Comparison of ENCODE assay signal across 26 cellular contexts in the genomic region with DNA sequence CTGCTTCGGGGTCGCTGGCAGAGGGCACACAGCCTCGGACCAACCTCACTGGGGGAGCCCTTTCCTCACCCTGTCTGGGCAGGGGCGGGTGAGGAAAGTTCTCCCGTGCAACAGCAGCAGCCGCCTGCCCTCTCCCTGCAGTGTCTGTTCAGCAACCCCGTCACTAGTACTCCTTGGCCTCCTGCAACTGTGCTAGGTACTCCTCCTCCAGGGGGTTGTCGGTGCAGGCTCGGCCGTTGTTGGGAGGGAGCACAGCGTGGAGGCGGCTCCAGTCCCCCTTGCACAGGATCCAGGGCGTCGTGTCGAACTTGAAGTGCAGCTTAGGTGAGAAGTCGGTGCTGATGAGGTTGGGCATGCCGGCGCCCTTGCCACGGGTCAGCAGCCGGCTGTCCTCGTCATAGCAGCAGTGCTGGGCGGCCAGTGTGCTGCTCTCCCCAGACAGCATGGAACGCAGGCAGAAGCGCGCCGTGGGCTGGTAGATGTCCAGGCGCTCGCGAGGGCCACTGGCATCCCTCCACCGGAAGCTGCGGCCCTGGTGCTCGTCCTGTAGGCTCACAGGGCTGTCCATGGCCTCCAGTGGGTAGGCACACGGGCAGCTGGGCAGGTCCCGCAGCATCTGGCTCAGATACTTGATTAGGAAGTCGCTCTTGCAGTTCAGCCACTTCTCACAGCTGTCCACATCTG. TPM values are rescaled to one million over a fixed set of nuclear protein-coding genes. Genes with fewer than 3 reads are reported as not detected.
DNase-seq lines count a peak whose midpoint lies in the region; ATAC-seq, FAIRE-seq and TF ChIP-seq lines count a peak whose summit lies in the region.
"Had no signal": no experiment of that assay in that cellular context is flagged by ENCODE, and none has a peak within 500 bp of the region (broad histone marks: within the 10 kb centered on the region; RNA-seq: fewer than 3 reads in every experiment).

No MANE protein-coding gene starts in this region.

- in situ Hi-C loops in K562 (cut with MboI), result no loop called here

- H3K9ac ChIP-seq in K562 (ENCODE audit: insufficient read depth in 1 of 2, low read depth in 2 of 2, low read length in 2 of 2), result no peak overlapping the region
- H3K9ac ChIP-seq in neuronal stem cell (ENCODE audit: low read depth, low read length, poor library complexity), result peak overlapping the region; percentile 44

- no peaks in the 10 kb centered on the region for H4K20me1 ChIP-seq in K562 (replicated peaks; ENCODE audit: control insufficient read depth, insufficient read depth, low read length)

- CTCF ChIA-PET in K562 (lab: Yijun Ruan, JAX; ENCODE audit: low intra/inter-chr PET ratio), result no interaction called here

- no peak for DNase-seq in left ventricle myocardium superior
- DNase-seq in left cardiac atrium, result no peak
- peak; percentile 62 for DNase-seq in H7
- DNase-seq in K562 (ENCODE audit: extremely low read depth in 1 of 4, low spot score in 3 of 4), result no peak
- DNase-seq in neuronal stem cell (ENCODE audit: low spot score), result no peak
- DNase-seq in HuH-7.5 (ENCODE audit: low spot score), result no peak
- DNase-seq in occipital lobe (lab: John Stamatoyannopoulos, UW), result no peak
- DNase-seq: 8988T, ACHN, DMS53, KG1, MG63, NCI-H1105 treated with DMSO at 0.1 percent for 48 hours, NCI-H146, NCI-H1930, NCI-H2107, NCI-H524, NCI-H748 treated with DMSO at 0.1 percent for 48 hours, SJCRH30 had no signal

- ATAC-seq in left ventricle myocardium superior (peak; percentile 28), left cardiac atrium (no peak), K562 (peak; percentile 66), HG02798 (IDR thresholded peaks at IDR 0.05; ENCODE audit: poor library complexity, unreplicated experiment) (no peak)
- ATAC-seq: SK-N-SH treated with all-trans-retinoic acid at 6 μM for 48 hours had no signal

- no peak overlapping the region for H3K4me3 ChIP-seq in H7 (ENCODE audit: insufficient read depth, low read depth, low read length)
- H3K4me3 ChIP-seq in K562, result no peak overlapping the region
- H3K4me3 ChIP-seq in neuronal stem cell (ENCODE audit: low read length in 2 of 2), result no peak overlapping the region
- H3K4me3 ChIP-seq: MG63, SJCRH30 had no signal

- intact Hi-C loops in left ventricle myocardium superior (cut with micrococcal nuclease), result no loop called here
- intact Hi-C loops in left cardiac atrium (cut with DNase I), result no loop called here
- intact Hi-C loops in K562 (cut with micrococcal nuclease), result no loop called here

- H3K36me3 ChIP-seq in H7 (replicated peaks; ENCODE audit: control insufficient read depth, insufficient read depth, low read length) (no peaks in the 10 kb centered on the region), K562 (ENCODE audit: control insufficient read depth, insufficient read depth, low read length) (no peaks in the 10 kb centered on the region), neuronal stem cell (replicated peaks in 1 of 2; ENCODE audit: control insufficient read depth in 2 of 2, insufficient read depth in 2 of 2, low read length in 2 of 2) (no peaks in the 10 kb centered on the region)
- H3K36me3 ChIP-seq: MG63, SJCRH30 had no signal

- H3K9me3 ChIP-seq in K562 (replicated peaks; ENCODE audit: control insufficient read depth, insufficient read depth, low read depth, low read length), result no peaks in the 10 kb centered on the region
- no peaks in the 10 kb centered on the region for H3K9me3 ChIP-seq in neuronal stem cell (replicated peaks in 1 of 2; ENCODE audit: control insufficient read depth in 2 of 2, insufficient read depth in 1 of 2, low read depth in 1 of 2, low read length in 2 of 2)
- H3K9me3 ChIP-seq: MG63, SJCRH30 had no signal

- no peak overlapping the region for H2BK120ac ChIP-seq in neuronal stem cell (ENCODE audit: low read depth, low read length)

- H2BK12ac ChIP-seq in neuronal stem cell (ENCODE audit: low read length), result peak overlapping the region; percentile 73

- no peak for TF ChIP-seq EP300 in K562 (IDR thresholded peaks at IDR 0.05; ENCODE audit: low read length)

- no peak overlapping the region for H3K27ac ChIP-seq in K562 (ENCODE audit: extremely low read depth, low read depth, low read length)
- H3K27ac ChIP-seq in neuronal stem cell (replicated peaks; ENCODE audit: low read length), result no peak overlapping the region
- H3K27ac ChIP-seq: SJCRH30 had no signal

- H2AK5ac ChIP-seq in neuronal stem cell (ENCODE audit: low read depth, low read length), result peak overlapping the region; percentile 37

- H3K27me3 ChIP-seq in H7 (ENCODE audit: control insufficient read depth, insufficient read depth, low read length), result no peaks in the 10 kb centered on the region
- peaks cover 8 to 43% of the 10 kb centered on the region in 2 experiments; a peak in 4 of 5 replicates for H3K27me3 ChIP-seq in K562 (ENCODE audit: control insufficient read depth in 2 of 2, insufficient read depth in 2 of 2, low read length in 2 of 2)
- peaks cover 0 to 37% (median 0%) of the 10 kb centered on the region in 3 experiments for H3K27me3 ChIP-seq in neuronal stem cell (ENCODE audit: control insufficient read depth in 3 of 3, insufficient read depth in 3 of 3, low read depth in 1 of 3, low read length in 3 of 3)
- H3K27me3 ChIP-seq: MG63 had no signal

- no peak for TF ChIP-seq CTCF in K562 (IDR thresholded peaks at IDR 0.05 in 2 of 3, conservative IDR thresholded peaks at IDR 0.05 in 1 of 3; ENCODE audit: insufficient read depth in 2 of 3, low read depth in 1 of 3, low read length in 3 of 3)

- WGBS in K562 (ENCODE audit: insufficient coverage, low coverage, missing lambda C conversion rate), result 14% methylated on average over 30 of the region's 35 CpGs
- WGBS in neuronal stem cell (ENCODE audit: extremely low coverage in 2 of 2, insufficient read length in 2 of 2, insufficient replicate concordance in 1 of 2), 2 donors, result no CpG with 5 or more reads among the region's 35 CpGs

- no peak for TF ChIP-seq RAD21 in K562 (CRISPR knock-in tag; conservative IDR thresholded peaks at IDR 0.05 in 1 of 2, IDR thresholded peaks at IDR 0.05 in 1 of 2)

- H3K4me2 ChIP-seq in K562 (ENCODE audit: insufficient read depth, low read length) (no peak overlapping the region), neuronal stem cell (ENCODE audit: insufficient read depth, low read length, poor library complexity, severe bottlenecking) (no peak overlapping the region)

- H3K23ac ChIP-seq in neuronal stem cell (ENCODE audit: low read depth, low read length, poor library complexity), result peak overlapping the region; percentile 93

- BruUV-seq in K562 (replicated peaks; lab: Mats Ljungman, UMichigan), result no TSS peak

- H3K4ac ChIP-seq in neuronal stem cell (ENCODE audit: low read length), result peak overlapping the region; percentile 66

- H2BK15ac ChIP-seq in neuronal stem cell (ENCODE audit: low read length), result peak overlapping the region; percentile 58

- H3K9me1 ChIP-seq in K562 (ENCODE audit: control insufficient read depth, insufficient read depth, low read length), result no peaks in the 10 kb centered on the region

- H2AFZ ChIP-seq in K562 (ENCODE audit: low read depth, low read length), result no peak overlapping the region
- no peak overlapping the region for H2AFZ ChIP-seq in neuronal stem cell (ENCODE audit: low read length)

- TF ChIP-seq POLR2A in K562 (conservative IDR thresholded peaks at IDR 0.05), result no peak

- no peak for FAIRE-seq in K562 (lab: Jason Lieb, UNC)
- FAIRE-seq: H1 had no signal

- no peak overlapping the region for H4K8ac ChIP-seq in neuronal stem cell (ENCODE audit: low read depth, low read length)

- H3K18ac ChIP-seq in neuronal stem cell (ENCODE audit: low read length), result peak overlapping the region; percentile 27

- peaks cover 0 to 8% of the 10 kb centered on the region in 2 experiments; a peak in 2 of 5 replicates for H3K4me1 ChIP-seq in K562 (replicated peaks in 1 of 2; ENCODE audit: control insufficient read depth in 2 of 2, insufficient read depth in 2 of 2, low read length in 2 of 2)
- H3K4me1 ChIP-seq in neuronal stem cell (ENCODE audit: control insufficient read depth in 2 of 2, insufficient read depth in 1 of 2, low read depth in 1 of 2, low read length in 2 of 2), result peaks cover 0 to 4% of the 10 kb centered on the region in 2 donors
- H3K4me1 ChIP-seq: SJCRH30 had no signal

- no peaks in the 10 kb centered on the region for H3K79me1 ChIP-seq in neuronal stem cell (ENCODE audit: low read depth, low read length)

- POLR2A ChIA-PET in K562 (lab: Yijun Ruan, JAX), result interaction anchor here (1.6 to 2.0 kb wide), 2 partner anchors 9 to 17 kb away, joined by 6 to 7 read pairs; a partner anchor contains a TSS

- H3K14ac ChIP-seq in neuronal stem cell (ENCODE audit: low read length), result peak overlapping the region; percentile 82

- H3K79me2 ChIP-seq in K562 (ENCODE audit: control insufficient read depth, insufficient read depth, low read length), result no peaks in the 10 kb centered on the region

- H2BK5ac ChIP-seq in neuronal stem cell (ENCODE audit: low read length), result peak overlapping the region; percentile 5

- no peak overlapping the region for H4K91ac ChIP-seq in neuronal stem cell (ENCODE audit: low read depth, low read length, poor library complexity)

RNA-seq across cellular contexts. Expression of a gene that starts 17.7 kb away (rescaled TPM):
- 231 TPM for total RNA-seq in left ventricle myocardium superior
- 100 to 1,000 TPM; 109 to 173 TPM for total RNA-seq in left cardiac atrium
- total RNA-seq in H7 (2014; rRNA removed; shearing (Covaris generic)), result 140 and 149 TPM in 2 replicates
- 54.8 and 74.6 TPM in 2 replicates for total RNA-seq in K562 (2011; cell fraction: chromatin; rRNA removed; ENCODE audit: low replicate concordance)
- total RNA-seq in K562 (2011; cell fraction: nucleolus; rRNA removed), result 43.2 and 44.5 TPM in 2 replicates
- 51.8 and 61.0 TPM in 2 replicates for total RNA-seq in K562 (2011; cell fraction: nucleoplasm; rRNA removed)
- 144 and 157 TPM in 2 replicates for total RNA-seq in K562 (2014; rRNA removed)
- 184 and 201 TPM in 2 replicates for total RNA-seq in K562 (2014; rRNA removed; fragmentation: Illumina TruSeq; extraction: Trizol)
- total RNA-seq in K562 (2015; rRNA removed; fragmentation: Illumina TruSeq; extraction: Trizol), result 193 and 197 TPM in 2 replicates
- total RNA-seq in K562 (2021), result 168 and 175 TPM in 2 replicates
- 137 and 208 TPM in 2 replicates for polyA plus RNA-seq in K562 (2011; rRNA removed)
- 162 and 171 TPM in 2 replicates for polyA plus RNA-seq in K562 (2011; cell fraction: cytosol; rRNA removed)
- 49.9 and 55.0 TPM in 2 replicates for polyA plus RNA-seq in K562 (2011; cell fraction: nucleus; rRNA removed)
- polyA plus RNA-seq in K562 (2012), result 62.9 and 128 TPM in 2 replicates
- 282 and 317 TPM in 2 replicates for polyA plus RNA-seq in K562 (2014; fragmentation: Illumina TruSeq; extraction: Trizol)
- polyA plus RNA-seq in K562 (2014; fragmentation: Nextera tagmentation; extraction: Ambion mirVana), result 10 to 100 TPM; 41.4 to 75.1 TPM
- 202 and 232 TPM in 2 replicates for polyA plus RNA-seq in K562 (2014; rRNA removed)
- 227 and 265 TPM in 2 replicates for polyA minus RNA-seq in K562 (2011; rRNA and poly(A)+ RNA removed)
- polyA minus RNA-seq in K562 (2011; cell fraction: cytosol; rRNA and poly(A)+ RNA removed), result 77.3 and 97.7 TPM in 2 replicates
- 15.5 and 36.1 TPM in 2 replicates for polyA minus RNA-seq in K562 (2011; cell fraction: nucleus; rRNA and poly(A)+ RNA removed)
- 74.9 TPM for polyA plus RNA-seq in neuronal stem cell (2013, experiment 1 of 2)
- polyA plus RNA-seq in neuronal stem cell (2013, experiment 2 of 2), result 74.9 TPM
- 79.1 TPM for total RNA-seq in occipital lobe

RNA-seq across cellular contexts. Expression of a gene that starts 18.2 kb away (rescaled TPM):
- 12.6 TPM for total RNA-seq in left ventricle myocardium superior
- total RNA-seq in left cardiac atrium, result 10 to 100 TPM in 1 of 2 donors, 1 to 10 TPM in 1; 9.1 to 11.7 TPM
- 25.4 and 30.5 TPM in 2 replicates for total RNA-seq in H7 (2014; rRNA removed; shearing (Covaris generic))
- total RNA-seq in K562 (2011; cell fraction: chromatin; rRNA removed; ENCODE audit: low replicate concordance), result 22.8 and 28.7 TPM in 2 replicates
- 16.3 and 18.5 TPM in 2 replicates for total RNA-seq in K562 (2011; cell fraction: nucleolus; rRNA removed)
- total RNA-seq in K562 (2011; cell fraction: nucleoplasm; rRNA removed), result 18.0 and 19.5 TPM in 2 replicates
- 7.9 and 8.1 TPM in 2 replicates for total RNA-seq in K562 (2014; rRNA removed)
- total RNA-seq in K562 (2014; rRNA removed; fragmentation: Illumina TruSeq; extraction: Trizol), result 10.0 and 12.3 TPM in 2 replicates
- total RNA-seq in K562 (2015; rRNA removed; fragmentation: Illumina TruSeq; extraction: Trizol), result 9.4 and 9.9 TPM in 2 replicates
- 8.6 and 9.2 TPM in 2 replicates for total RNA-seq in K562 (2021)
- polyA plus RNA-seq in K562 (2011; rRNA removed), result 23.8 and 25.6 TPM in 2 replicates
- 11.4 and 19.1 TPM in 2 replicates for polyA plus RNA-seq in K562 (2011; cell fraction: cytosol; rRNA removed)
- 22.9 and 27.2 TPM in 2 replicates for polyA plus RNA-seq in K562 (2011; cell fraction: nucleus; rRNA removed)
- 7.8 and 14.1 TPM in 2 replicates for polyA plus RNA-seq in K562 (2012)
- 13.1 and 15.1 TPM in 2 replicates for polyA plus RNA-seq in K562 (2014; fragmentation: Illumina TruSeq; extraction: Trizol)
- 10 to 100 TPM in 1 of 2 experiments, 1 to 10 TPM in 1; 5.7 to 10.5 TPM for polyA plus RNA-seq in K562 (2014; fragmentation: Nextera tagmentation; extraction: Ambion mirVana)
- 7.0 and 9.4 TPM in 2 replicates for polyA plus RNA-seq in K562 (2014; rRNA removed)
- polyA minus RNA-seq in K562 (2011; rRNA and poly(A)+ RNA removed), result 25.9 and 26.4 TPM in 2 replicates
- polyA minus RNA-seq in K562 (2011; cell fraction: cytosol; rRNA and poly(A)+ RNA removed), result 9.1 and 12.3 TPM in 2 replicates
- 12.8 and 21.5 TPM in 2 replicates for polyA minus RNA-seq in K562 (2011; cell fraction: nucleus; rRNA and poly(A)+ RNA removed)
- polyA plus RNA-seq in neuronal stem cell (2013, experiment 1 of 2), result 20.4 TPM
- polyA plus RNA-seq in neuronal stem cell (2013, experiment 2 of 2), result 18.0 TPM
- 30.6 TPM for total RNA-seq in occipital lobe

RNA-seq across cellular contexts. Expression of a gene that starts 23.0 kb away (rescaled TPM):
- total RNA-seq in left ventricle myocardium superior (0.25 TPM), left cardiac atrium (under 1 TPM; 0.21 to 0.47 TPM), K562 (2014; rRNA removed) (0.24 TPM in 1 of 2 replicates, not detected in the other), K562 (2014; rRNA removed; fragmentation: Illumina TruSeq; extraction: Trizol) (not detected in 2 replicates), K562 (2015; rRNA removed; fragmentation: Illumina TruSeq; extraction: Trizol) (not detected in 2 replicates), K562 (2021) (0.11 TPM in 1 of 2 replicates, not detected in the other), occipital lobe (0.78 TPM)
- total RNA-seq in H7 (2014; rRNA removed; shearing (Covaris generic)), result 1.1 and 2.1 TPM in 2 replicates
- 0.49 TPM in 1 of 2 replicates, not detected in the other for total RNA-seq in K562 (2011; cell fraction: chromatin; rRNA removed; ENCODE audit: low replicate concordance)
- 0.17 and 0.66 TPM in 2 replicates for total RNA-seq in K562 (2011; cell fraction: nucleolus; rRNA removed)
- total RNA-seq in K562 (2011; cell fraction: nucleoplasm; rRNA removed), result 0.29 and 0.84 TPM in 2 replicates
- polyA plus RNA-seq in K562 (2011; rRNA removed) (0.04 and 0.08 TPM in 2 replicates), K562 (2014; fragmentation: Illumina TruSeq; extraction: Trizol) (not detected in 2 replicates), K562 (2014; fragmentation: Nextera tagmentation; extraction: Ambion mirVana) (not detected), K562 (2014; rRNA removed) (not detected in 2 replicates)
- polyA plus RNA-seq in K562 (2011; cell fraction: cytosol; rRNA removed), result not detected in 2 replicates
- polyA plus RNA-seq in K562 (2011; cell fraction: nucleus; rRNA removed), result 0.18 and 0.35 TPM in 2 replicates
- polyA plus RNA-seq in K562 (2012), result not detected in 2 replicates
- not detected in 2 replicates for polyA minus RNA-seq in K562 (2011; rRNA and poly(A)+ RNA removed)
- not detected in 2 replicates for polyA minus RNA-seq in K562 (2011; cell fraction: cytosol; rRNA and poly(A)+ RNA removed)
- polyA minus RNA-seq in K562 (2011; cell fraction: nucleus; rRNA and poly(A)+ RNA removed), result 0.33 and 0.40 TPM in 2 replicates
- polyA plus RNA-seq in neuronal stem cell (2013, experiment 1 of 2), result 0.26 TPM
- 0.12 TPM for polyA plus RNA-seq in neuronal stem cell (2013, experiment 2 of 2)
- total RNA-seq: Daoy, HT-29, Right ventricle myocardium inferior had no signal

RNA-seq across cellular contexts. Expression of a gene that starts 52.3 kb away (rescaled TPM):
- total RNA-seq in left ventricle myocardium superior, result 0.15 TPM
- under 1 TPM in 1 of 2 donors, not detected in 1; 0.34 TPM for total RNA-seq in left cardiac atrium
- total RNA-seq in H7 (2014; rRNA removed; shearing (Covaris generic)), result 0.07 and 2.3 TPM in 2 replicates
- total RNA-seq in K562 (2011; cell fraction: chromatin; rRNA removed; ENCODE audit: low replicate concordance), result 0.83 and 2.5 TPM in 2 replicates
- total RNA-seq in K562 (2011; cell fraction: nucleolus; rRNA removed), result 0.83 and 0.92 TPM in 2 replicates
- 1.8 and 2.3 TPM in 2 replicates for total RNA-seq in K562 (2011; cell fraction: nucleoplasm; rRNA removed)
- total RNA-seq in K562 (2014; rRNA removed), result 0.36 and 0.45 TPM in 2 replicates
- 0.29 and 0.32 TPM in 2 replicates for total RNA-seq in K562 (2014; rRNA removed; fragmentation: Illumina TruSeq; extraction: Trizol)
- 0.23 and 0.29 TPM in 2 replicates for total RNA-seq in K562 (2015; rRNA removed; fragmentation: Illumina TruSeq; extraction: Trizol)
- 0.18 TPM in 2 replicates for total RNA-seq in K562 (2021)
- 0.72 and 0.85 TPM in 2 replicates for polyA plus RNA-seq in K562 (2011; rRNA removed)
- 0.34 and 0.52 TPM in 2 replicates for polyA plus RNA-seq in K562 (2011; cell fraction: cytosol; rRNA removed)
- 1.3 and 1.6 TPM in 2 replicates for polyA plus RNA-seq in K562 (2011; cell fraction: nucleus; rRNA removed)
- polyA plus RNA-seq in K562 (2012), result 0.14 and 0.17 TPM in 2 replicates
- 0.37 and 0.39 TPM in 2 replicates for polyA plus RNA-seq in K562 (2014; fragmentation: Illumina TruSeq; extraction: Trizol)
- under 1 TPM; 0.30 to 0.52 TPM for polyA plus RNA-seq in K562 (2014; fragmentation: Nextera tagmentation; extraction: Ambion mirVana)
- polyA plus RNA-seq in K562 (2014; rRNA removed), result 0.15 and 0.47 TPM in 2 replicates
- 0.36 and 0.70 TPM in 2 replicates for polyA minus RNA-seq in K562 (2011; rRNA and poly(A)+ RNA removed)
- not detected in 2 replicates for polyA minus RNA-seq in K562 (2011; cell fraction: cytosol; rRNA and poly(A)+ RNA removed)
- polyA minus RNA-seq in K562 (2011; cell fraction: nucleus; rRNA and poly(A)+ RNA removed), result 0.27 and 0.44 TPM in 2 replicates
- 0.13 TPM for polyA plus RNA-seq in neuronal stem cell (2013, experiment 1 of 2)
- polyA plus RNA-seq in neuronal stem cell (2013, experiment 2 of 2), result 0.17 TPM
- total RNA-seq in occipital lobe, result 0.16 TPM
- total RNA-seq: G401, HT-29 had no signal

Comparison
In these comparisons a context has a peak if more than half of its experiments do, and no peak if none do; other contexts are left out.
1. ATAC-seq: peak in left ventricle myocardium superior (single experiment) and K562 (single experiment); none in left cardiac atrium (0 of 2) and HG02798 (single experiment).